ENCODE assay signal across 26 cellular contexts in genomic region chr2:99032786-99033185, GRCh38.
DNase-seq lines count a peak whose midpoint lies in the region; ATAC-seq and TF ChIP-seq lines count a peak whose summit lies in the region.
"Had no signal": no experiment of that assay in that cellular context is flagged by ENCODE, and none has a peak within 500 bp of the region (broad histone marks: within the 10 kb centered on the region; RNA-seq: fewer than 3 reads in every experiment).

No MANE protein-coding gene starts in this region.

- no peaks in the 10 kb centered on the region for H3K9me2 ChIP-seq in PC-3 (replicated peaks; ENCODE audit: low read length)

- no peak overlapping the region for H3K4me2 ChIP-seq in PC-3 (ENCODE audit: low read length)
- H3K4me2 ChIP-seq: GM23338 had no signal

- H3K27ac Mint-ChIP-seq in activated CD8-positive, alpha-beta memory T cell treated with anti-CD3 and anti-CD28 coated beads, Interleukin-2, amount 10 ng/mL, durations not matched to agents 7 days and 5 days, result no peak overlapping the region
- peak overlapping the region; percentile 56 for H3K27ac Mint-ChIP-seq in stimulated activated effector memory CD8-positive, alpha-beta T cell treated with anti-CD3 and anti-CD28 coated beads, Interleukin-12 subunit alpha, Interleukin-12 subunit beta, amount 100 ng/mL, for 72 hours
- H3K27ac Mint-ChIP-seq: activated naive CD4-positive, alpha-beta T cell treated with anti-CD3 and anti-CD28 coated beads, Interleukin-2, amount 50 U/mL, for 24 hours; CD8-positive, alpha-beta memory T cell; GM23338 had no signal

- H3K4me3 Mint-ChIP-seq in activated CD8-positive, alpha-beta memory T cell treated with anti-CD3 and anti-CD28 coated beads, Interleukin-2, amount 10 ng/mL, durations not matched to agents 7 days and 5 days, result no peak overlapping the region
- no peak overlapping the region for H3K4me3 Mint-ChIP-seq in stimulated activated effector memory CD8-positive, alpha-beta T cell treated with anti-CD3 and anti-CD28 coated beads, Interleukin-12 subunit alpha, Interleukin-12 subunit beta, amount 100 ng/mL, for 72 hours
- H3K4me3 Mint-ChIP-seq: activated naive CD4-positive, alpha-beta T cell treated with anti-CD3 and anti-CD28 coated beads, Interleukin-2, amount 50 U/mL, for 24 hours; CD8-positive, alpha-beta memory T cell; GM23338 had no signal

- no peaks in the 10 kb centered on the region for H3K9me3 ChIP-seq in PC-3 (ENCODE audit: low read length)
- H3K9me3 ChIP-seq: ascending aorta, gastrocnemius medialis, neutrophil, tibial artery had no signal

- ATAC-seq in activated CD8-positive, alpha-beta memory T cell treated with anti-CD3 and anti-CD28 coated beads, Interleukin-2, amount 10 ng/mL, durations not matched to agents 7 days and 5 days, result peak; percentile 18
- ATAC-seq in PC-3, result no peak; the same call in 1 of the 2 replicates
- ATAC-seq in stimulated activated effector memory CD8-positive, alpha-beta T cell treated with anti-CD3 and anti-CD28 coated beads, Interleukin-12 subunit alpha, Interleukin-12 subunit beta, amount 100 ng/mL, for 72 hours, result peak; percentile 86
- ATAC-seq: gastrocnemius medialis, GM23338 had no signal

- H3K9ac ChIP-seq in PC-3 (ENCODE audit: low read length), result no peak overlapping the region

- no peaks in the 10 kb centered on the region for H3K27me3 ChIP-seq in PC-3 (ENCODE audit: low read length)
- H3K27me3 ChIP-seq: ascending aorta, gastrocnemius medialis, neutrophil, tibial artery had no signal

- no peak overlapping the region for H3K4me3 ChIP-seq in PC-3 (ENCODE audit: low read length)
- no peak overlapping the region for H3K4me3 ChIP-seq in fibroblast of mammary gland (ENCODE audit: control insufficient read depth, low read depth, low read length)
- H3K4me3 ChIP-seq: ascending aorta, gastrocnemius medialis, GM23338, tibial artery had no signal

- TF ChIP-seq CTCF in PC-3 (conservative IDR thresholded peaks at IDR 0.05; ENCODE audit: low read depth, low read length) (no peak), fibroblast of mammary gland (conservative IDR thresholded peaks at IDR 0.05; ENCODE audit: control insufficient read depth, insufficient read depth, low read depth, low read length) (no peak)

- H3K4me1 ChIP-seq in PC-3 (ENCODE audit: insufficient read depth, low read length), result no peaks in the 10 kb centered on the region
- H3K4me1 ChIP-seq: ascending aorta, gastrocnemius medialis, tibial artery had no signal

- H3K4me1 Mint-ChIP-seq in activated CD8-positive, alpha-beta memory T cell treated with anti-CD3 and anti-CD28 coated beads, Interleukin-2, amount 10 ng/mL, durations not matched to agents 7 days and 5 days, result peaks cover 23% of the 10 kb centered on the region
- peaks cover 18% of the 10 kb centered on the region for H3K4me1 Mint-ChIP-seq in stimulated activated effector memory CD8-positive, alpha-beta T cell treated with anti-CD3 and anti-CD28 coated beads, Interleukin-12 subunit alpha, Interleukin-12 subunit beta, amount 100 ng/mL, for 72 hours
- H3K4me1 Mint-ChIP-seq: activated naive CD4-positive, alpha-beta T cell treated with anti-CD3 and anti-CD28 coated beads, Interleukin-2, amount 50 U/mL, for 24 hours had no signal

- H4K20me1 ChIP-seq in PC-3 (ENCODE audit: low read length), result no peaks in the 10 kb centered on the region

- peaks cover 15% of the 10 kb centered on the region for H3K27me3 Mint-ChIP-seq in activated CD8-positive, alpha-beta memory T cell treated with anti-CD3 and anti-CD28 coated beads, Interleukin-2, amount 10 ng/mL, durations not matched to agents 7 days and 5 days
- H3K27me3 Mint-ChIP-seq: activated naive CD4-positive, alpha-beta T cell treated with anti-CD3 and anti-CD28 coated beads, Interleukin-2, amount 50 U/mL, for 24 hours had no signal

- intact Hi-C loops in PC-3 (cut with micrococcal nuclease), result no loop called here

- H3K27ac ChIP-seq in PC-3 (ENCODE audit: low read length), result no peak overlapping the region
- H3K27ac ChIP-seq: ascending aorta, gastrocnemius medialis, neutrophil, tibial artery had no signal

- H3K36me3 ChIP-seq in PC-3 (ENCODE audit: low read depth, low read length), result no peaks in the 10 kb centered on the region
- H3K36me3 ChIP-seq: ascending aorta, gastrocnemius medialis, neutrophil, tibial artery had no signal

- no peaks in the 10 kb centered on the region for H3F3A ChIP-seq in PC-3 (ENCODE audit: low read length, unreplicated experiment)

- H3K9me3 Mint-ChIP-seq in activated CD8-positive, alpha-beta memory T cell treated with anti-CD3 and anti-CD28 coated beads, Interleukin-2, amount 10 ng/mL, durations not matched to agents 7 days and 5 days (ENCODE audit: low read depth), result peaks cover 2% of the 10 kb centered on the region
- H3K9me3 Mint-ChIP-seq in stimulated activated effector memory CD8-positive, alpha-beta T cell treated with anti-CD3 and anti-CD28 coated beads, Interleukin-12 subunit alpha, Interleukin-12 subunit beta, amount 100 ng/mL, for 72 hours, result no peaks in the 10 kb centered on the region
- H3K9me3 Mint-ChIP-seq: activated naive CD4-positive, alpha-beta T cell treated with anti-CD3 and anti-CD28 coated beads, Interleukin-2, amount 50 U/mL, for 24 hours; CD8-positive, alpha-beta memory T cell; GM23338 had no signal

- no peak overlapping the region for H2AFZ ChIP-seq in PC-3 (ENCODE audit: low read length)
- H2AFZ ChIP-seq: GM23338 had no signal

- H3K79me2 ChIP-seq in PC-3 (ENCODE audit: low read length), result no peaks in the 10 kb centered on the region

- H3K36me3 Mint-ChIP-seq in activated CD8-positive, alpha-beta memory T cell treated with anti-CD3 and anti-CD28 coated beads, Interleukin-2, amount 10 ng/mL, durations not matched to agents 7 days and 5 days, result peaks cover 8% of the 10 kb centered on the region
- H3K36me3 Mint-ChIP-seq in stimulated activated effector memory CD8-positive, alpha-beta T cell treated with anti-CD3 and anti-CD28 coated beads, Interleukin-12 subunit alpha, Interleukin-12 subunit beta, amount 100 ng/mL, for 72 hours, result no peaks in the 10 kb centered on the region

- no peak for DNase-seq in activated CD8-positive, alpha-beta memory T cell treated with anti-CD3 and anti-CD28 coated beads, Interleukin-2, amount 10 ng/mL, durations not matched to agents 7 days and 5 days
- no peak for DNase-seq in activated CD8-positive, alpha-beta memory T cell treated with anti-CD3 and anti-CD28 coated beads, Interleukin-2, amount 50 U/mL, for 4 hours
- peak; percentile 64 for DNase-seq in PC-3
- peak; percentile 40 for DNase-seq in fibroblast of mammary gland (ENCODE audit: low read depth)
- DNase-seq in stimulated activated effector memory CD8-positive, alpha-beta T cell treated with anti-CD3 and anti-CD28 coated beads, Interleukin-12 subunit alpha, Interleukin-12 subunit beta, amount 100 ng/mL, for 72 hours (ENCODE audit: low spot score in 2 of 2), result peak in 1 of 2 donors; percentile 52
- no peak for DNase-seq in germinal center (ENCODE audit: low spot score)
- no peak for DNase-seq in iPS-NIHi7 (ENCODE audit: extremely low spot score)
- no peak for DNase-seq in NCI-H748 treated with DMSO at 0.1 percent for 48 hours (lab: John Stamatoyannopoulos, UW)
- DNase-seq: activated CD8-positive, alpha-beta memory T cell treated with anti-CD3 and anti-CD28 coated beads for 24 hours; AML-193; CD8-positive, alpha-beta memory T cell; cerebellar nuclear complex; DMS79 treated with DMSO at 0.1 percent for 48 hours; gastrocnemius medialis; kidney glomerular epithelial cell; MM.1S; NCI-H146; NCI-H2171; NCI-H524 treated with DMSO at 0.1 percent for 48 hours; stimulated activated CD4-positive, alpha-beta T cell treated with anti-CD3 and anti-CD28 coated beads, Interleukin-2, amount 100 ng/mL, for 48 hours; stimulated activated naive CD4-positive, alpha-beta T cell treated with Interleukin-2 at 50 U/mL for 16 hours; tibial artery had no signal

- POLR2A ChIA-PET in PC-3 (lab: Charles Lee; ENCODE audit: unreplicated experiment), result no interaction called here

- CTCF ChIA-PET in activated CD8-positive, alpha-beta memory T cell treated with anti-CD3 and anti-CD28 coated beads, Interleukin-2, amount 10 ng/mL, durations not matched to agents 7 days and 5 days (lab: Charles Lee), result no interaction called here
- CTCF ChIA-PET in PC-3 (lab: Charles Lee), result interaction anchor here (0.5 kb wide), 1 partner anchor 376 kb away, joined by 8 read pairs; no protein-coding TSS in a partner anchor

- no TSS peak for BruUV-seq in PC-3 (replicated peaks; lab: Mats Ljungman, UMichigan)

Comparison
In these comparisons a context has a peak if more than half of its experiments do, and no peak if none do; other contexts are left out.
1. DNase-seq: peak in PC-3 (single experiment) and fibroblast of mammary gland (single experiment); none in activated CD8-positive, alpha-beta memory T cell treated with anti-CD3 and anti-CD28 coated beads, Interleukin-2, amount 10 ng/mL, durations not matched to agents 7 days and 5 days (single experiment), activated CD8-positive, alpha-beta memory T cell treated with anti-CD3 and anti-CD28 coated beads, Interleukin-2, amount 50 U/mL, for 4 hours (single experiment), germinal center (single experiment), iPS-NIHi7 (single experiment) and NCI-H748 treated with DMSO at 0.1 percent for 48 hours (single experiment).